1 cellular context compared by ENCODE assay signal in genomic region chr20:35741892-35742740, GRCh38.
TF ChIP-seq lines count a peak whose summit lies in the region.

RBM39 (minus strand) TSS chr20:35742260; CDS start chr20:35740874, 1,386 bp downstream.

TF ChIP-seq in liver, 16 proteins besides CTCF, POLR2A, EP300 and RAD21 (continued from another document):
- TF ChIP-seq MAX (IDR thresholded peaks at IDR 0.05) (peak; percentile 71), SP1 (IDR thresholded peaks at IDR 0.05) (peak; percentile 88), ATF3 (IDR thresholded peaks at IDR 0.05) (peak; percentile 39), FOXA2 (IDR thresholded peaks at IDR 0.05) (no peak)
TF ChIP-seq in liver: peak in this region for 15.
